ENCODE assay signal across 10 cellular contexts in the genomic region with DNA sequence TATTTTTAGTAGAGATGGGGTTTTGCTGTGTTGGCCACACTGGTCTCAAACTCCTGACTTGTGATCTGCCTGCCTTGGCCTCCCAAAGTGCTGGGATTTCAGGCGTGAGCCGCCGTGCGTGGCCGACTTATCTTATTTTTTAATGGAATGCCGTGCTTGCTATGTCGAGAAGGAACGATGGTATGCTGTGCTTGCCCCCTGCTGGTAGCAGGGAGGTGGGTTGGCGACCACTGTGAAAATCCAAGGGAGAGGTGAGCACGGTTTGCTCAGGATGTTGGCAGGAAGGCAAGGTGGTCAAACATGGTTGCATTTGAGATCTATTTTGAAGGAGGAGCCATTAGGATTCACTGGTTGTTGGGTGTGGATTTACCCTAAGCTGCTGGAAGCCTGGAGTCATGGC. TPM values are rescaled to one million over a fixed set of nuclear protein-coding genes. Genes with fewer than 3 reads are reported as not detected.
DNase-seq lines count a peak whose midpoint lies in the region; TF ChIP-seq lines count a peak whose summit lies in the region.
"Had no signal": no experiment of that assay in that cellular context is flagged by ENCODE, and none has a peak within 500 bp of the region (broad histone marks: within the 10 kb centered on the region; RNA-seq: fewer than 3 reads in every experiment).

No MANE protein-coding gene starts in this region.

- H3K79me2 ChIP-seq in smooth muscle cell (ENCODE audit: low read depth): no peaks in the 10 kb centered on the region

- H3K4me1 ChIP-seq in breast epithelium: no peaks in the 10 kb centered on the region
- H3K4me1 ChIP-seq in esophagus squamous epithelium: peaks cover 0 to 16% (median 0%) of the 10 kb centered on the region in 3 donors
- no peaks in the 10 kb centered on the region for H3K4me1 ChIP-seq in smooth muscle cell (ENCODE audit: low read depth)

- no peak overlapping the region for H3K9ac ChIP-seq in smooth muscle cell (ENCODE audit: low read depth)

- no peak overlapping the region for H3K4me2 ChIP-seq in smooth muscle cell

- H3K9me3 Mint-ChIP-seq in MCF 10A (ENCODE audit: unreplicated experiment): no peaks in the 10 kb centered on the region
- H3K9me3 Mint-ChIP-seq: central memory CD8-positive, alpha-beta T cell had no signal

- H3K27me3 ChIP-seq in breast epithelium (no peaks in the 10 kb centered on the region), esophagus squamous epithelium (peaks cover 0 to 8% (median 0%) of the 10 kb centered on the region in 4 donors), smooth muscle cell (ENCODE audit: low read depth) (no peaks in the 10 kb centered on the region)

- H3F3A ChIP-seq in smooth muscle cell (ENCODE audit: low read depth): no peaks in the 10 kb centered on the region

- no peak overlapping the region for H3K27ac Mint-ChIP-seq in MCF 10A (ENCODE audit: low read depth, unreplicated experiment)

- CTCF ChIA-PET in MCF 10A (lab: Yijun Ruan, JAX): interaction anchor here (0.6 kb wide), 1 partner anchor 16 kb away, joined by 3 read pairs; no protein-coding TSS in a partner anchor

- POLR2A ChIA-PET in MCF 10A (lab: Yijun Ruan, JAX): no interaction called here

- H3K36me3 ChIP-seq in breast epithelium (no peaks in the 10 kb centered on the region), esophagus squamous epithelium (no peaks in the 10 kb centered on the region), smooth muscle cell (ENCODE audit: low read depth) (no peaks in the 10 kb centered on the region)

- TF ChIP-seq CTCF in MCF 10A (IDR thresholded peaks at IDR 0.05; ENCODE audit: unreplicated experiment) (peak; percentile 37), breast epithelium (IDR thresholded peaks at IDR 0.05) (peak in 1 of 3 donors; percentile 25), esophagus squamous epithelium (IDR thresholded peaks at IDR 0.05) (peak in 5 of 6 experiments; percentile 25 to 62 (median 49)), smooth muscle cell (IDR thresholded peaks at IDR 0.05; ENCODE audit: borderline replicate concordance, insufficient read depth, poor library complexity, severe bottlenecking) (peak; percentile 44)

- H3K4me3 ChIP-seq in breast epithelium (no peak overlapping the region), esophagus squamous epithelium (no peak overlapping the region), smooth muscle cell (no peak overlapping the region)

- H3K9me3 ChIP-seq in breast epithelium (no peaks in the 10 kb centered on the region), esophagus squamous epithelium (no peaks in the 10 kb centered on the region), smooth muscle cell (replicated peaks; ENCODE audit: low read depth) (no peaks in the 10 kb centered on the region)

- H3K4me1 Mint-ChIP-seq in MCF 10A (ENCODE audit: insufficient read depth, unreplicated experiment): no peaks in the 10 kb centered on the region
- H3K4me1 Mint-ChIP-seq: central memory CD8-positive, alpha-beta T cell had no signal

- WGBS in esophagus squamous epithelium, 2 donors: 58% methylated on average over 9 to 10 of the region's 10 CpGs
- 52% methylated on average over 10 of the region's 10 CpGs for WGBS in smooth muscle cell (ENCODE audit: low lambda C conversion rate)

- no peaks in the 10 kb centered on the region for H3K27me3 Mint-ChIP-seq in MCF 10A (ENCODE audit: insufficient read depth, unreplicated experiment)

- no peak overlapping the region for H3K27ac ChIP-seq in breast epithelium
- H3K27ac ChIP-seq in esophagus squamous epithelium: no peak overlapping the region
- no peak overlapping the region for H3K27ac ChIP-seq in smooth muscle cell (ENCODE audit: low read depth)

- H4K20me1 ChIP-seq in smooth muscle cell (ENCODE audit: low read depth): no peaks in the 10 kb centered on the region

- no peak for TF ChIP-seq POLR2A in breast epithelium (IDR thresholded peaks at IDR 0.05)
- no peak for TF ChIP-seq POLR2A in esophagus squamous epithelium (IDR thresholded peaks at IDR 0.05)

- intact Hi-C loops in MCF 10A (cut with micrococcal nuclease): loop anchor here (5.0 kb wide), 1 partner anchor 63 kb away; no protein-coding TSS in a partner anchor
- intact Hi-C loops in breast epithelium (cut with DNase I; ENCODE audit: low total_unique reads): no loop called here
- intact Hi-C loops in esophagus squamous epithelium (cut with DNase I): loop anchor here (5.0 kb wide), 1 partner anchor 58 kb away; no protein-coding TSS in a partner anchor

- no TSS peak for BruUV-seq in MCF 10A (replicated peaks; lab: Mats Ljungman, UMichigan)

- H3K4me3 Mint-ChIP-seq in MCF 10A (ENCODE audit: unreplicated experiment): no peak overlapping the region
- H3K4me3 Mint-ChIP-seq: central memory CD8-positive, alpha-beta T cell had no signal

- peaks cover 7% of the 10 kb centered on the region for H3K36me3 Mint-ChIP-seq in MCF 10A (ENCODE audit: insufficient read depth, unreplicated experiment)

- DNase-seq in MCF 10A (ENCODE audit: unreplicated experiment): peak; percentile 38
- no peak for DNase-seq in breast epithelium (ENCODE audit: low spot score in 2 of 2)
- DNase-seq in OCI-M1 (lab: John Stamatoyannopoulos, UW): peak; percentile 7
- no peak for DNase-seq in esophagus squamous epithelium (lab: John Stamatoyannopoulos, UW)
- DNase-seq in smooth muscle cell (lab: John Stamatoyannopoulos, UW; ENCODE audit: unreplicated experiment): no peak
- no peak for DNase-seq in T1000 (lab: John Stamatoyannopoulos, UW)
- no peak for DNase-seq in OCI-M2 (lab: John Stamatoyannopoulos, UW; ENCODE audit: unreplicated experiment)
- no peak for DNase-seq in RKO (ENCODE audit: low spot score)
- DNase-seq: mesenchymal stem cell had no signal

- H2AFZ ChIP-seq in smooth muscle cell (ENCODE audit: low read depth): no peak overlapping the region

RNA-seq across cellular contexts. Expression of gene RCC2, which starts 45.8 kb away (rescaled TPM):
- total RNA-seq in MCF 10A (2022): 89.1 and 107 TPM in 2 replicates
- total RNA-seq in breast epithelium: 10 to 100 TPM; 21.1 to 39.0 (median 33.2) TPM
- 10 to 100 TPM; 51.3 to 81.3 (median 53.6) TPM for total RNA-seq in esophagus squamous epithelium
- 35.2 and 44.5 TPM in 2 replicates for total RNA-seq in smooth muscle cell
- 21.2 and 28.0 TPM in 2 replicates for polyA plus RNA-seq in smooth muscle cell

RNA-seq across cellular contexts. Expression of gene ARHGEF10L, which starts 54.2 kb away (rescaled TPM):
- total RNA-seq in MCF 10A (2022): 5.0 and 12.2 TPM in 2 replicates
- 10 to 100 TPM; 36.7 to 51.4 (median 49.8) TPM for total RNA-seq in breast epithelium
- total RNA-seq in esophagus squamous epithelium: 10 to 100 TPM; 30.0 to 61.4 (median 44.7) TPM
- 6.6 and 9.1 TPM in 2 replicates for total RNA-seq in smooth muscle cell
- polyA plus RNA-seq in smooth muscle cell: 12.0 and 13.7 TPM in 2 replicates

Comparison
In these comparisons a context has a peak if more than half of its experiments do, and no peak if none do; other contexts are left out.
1. DNase-seq: peak in MCF 10A (single experiment) and OCI-M1 (single experiment); none in breast epithelium (0 of 2), esophagus squamous epithelium (single experiment), smooth muscle cell (single experiment), T1000 (single experiment), OCI-M2 (single experiment) and RKO (single experiment).